ENCODE assay signal across 1 cellular context in the genomic region with DNA sequence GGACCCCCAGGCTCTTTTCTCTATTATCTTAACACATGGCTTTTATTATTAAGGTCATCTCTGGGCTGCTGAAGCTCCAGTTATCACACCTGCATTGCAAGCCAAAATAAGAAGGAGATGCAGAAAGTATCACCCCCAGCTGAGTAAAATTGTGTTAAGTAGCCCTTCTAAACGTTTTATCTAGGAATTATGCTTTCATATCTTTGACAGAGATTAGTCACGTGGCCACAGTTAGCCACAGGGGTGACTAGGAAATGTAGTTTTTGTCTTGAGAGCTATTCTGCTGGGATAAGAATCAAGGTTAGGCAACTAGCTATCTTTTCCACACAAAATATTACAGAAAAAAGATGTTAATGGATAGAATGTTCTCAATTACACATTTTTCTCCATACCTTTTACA.
A peak's percentile ranks its signal among the peaks of the same experiment; 100 is the strongest.
TF ChIP-seq lines count a peak whose summit lies in the region.

No MANE protein-coding gene starts in this region.

TF ChIP-seq in GM12878, 131 proteins besides CTCF, POLR2A, EP300 and RAD21 (continued from another document):
- TF ChIP-seq, protein P1, sequence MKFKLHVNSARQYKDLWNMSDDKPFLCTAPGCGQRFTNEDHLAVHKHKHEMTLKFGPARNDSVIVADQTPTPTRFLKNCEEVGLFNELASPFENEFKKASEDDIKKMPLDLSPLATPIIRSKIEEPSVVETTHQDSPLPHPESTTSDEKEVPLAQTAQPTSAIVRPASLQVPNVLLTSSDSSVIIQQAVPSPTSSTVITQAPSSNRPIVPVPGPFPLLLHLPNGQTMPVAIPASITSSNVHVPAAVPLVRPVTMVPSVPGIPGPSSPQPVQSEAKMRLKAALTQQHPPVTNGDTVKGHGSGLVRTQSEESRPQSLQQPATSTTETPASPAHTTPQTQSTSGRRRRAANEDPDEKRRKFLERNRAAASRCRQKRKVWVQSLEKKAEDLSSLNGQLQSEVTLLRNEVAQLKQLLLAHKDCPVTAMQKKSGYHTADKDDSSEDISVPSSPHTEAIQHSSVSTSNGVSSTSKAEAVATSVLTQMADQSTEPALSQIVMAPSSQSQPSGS (IDR thresholded peaks at IDR 0.05; ENCODE audit: low read length) = no peak
- TF ChIP-seq MTA2 (IDR thresholded peaks at IDR 0.05; ENCODE audit: low read depth) = no peak
- TF ChIP-seq BCL11A (IDR thresholded peaks at IDR 0.05; ENCODE audit: low read depth, low read length) = no peak
- 0 out of 2 replicates have a peak, but pooled peaks have one; percentile 14 for TF ChIP-seq RAD51 (IDR thresholded peaks at IDR 0.05)
